In the genomic region with DNA sequence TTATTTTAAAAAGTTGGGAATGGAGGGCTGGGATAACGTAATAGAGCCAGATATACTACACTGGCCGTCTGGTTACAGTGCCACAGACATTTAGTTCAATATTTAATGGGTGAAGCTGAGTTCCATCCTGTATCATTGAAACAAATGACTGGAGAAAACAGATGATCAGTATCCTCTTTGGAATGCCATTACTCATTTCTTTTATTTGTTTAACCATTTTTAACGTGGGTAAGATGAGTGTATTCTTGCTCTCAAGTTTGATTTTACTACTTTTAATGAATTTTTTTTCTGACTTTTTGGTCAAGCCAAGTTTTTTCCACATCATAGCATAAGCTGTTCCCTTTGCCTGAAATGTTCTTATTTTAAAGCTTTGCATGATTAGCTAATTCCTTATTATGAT, we compare ENCODE assay signal across 28 cellular contexts. TPM values are rescaled to one million over a fixed set of nuclear protein-coding genes. Genes with fewer than 3 reads are reported as not detected.
"Had no signal": no experiment of that assay in that cellular context is flagged by ENCODE, and none has a peak within 500 bp of the region (broad histone marks: within the 10 kb centered on the region; RNA-seq: fewer than 3 reads in every experiment).

No MANE protein-coding gene starts in this region.

- H3K4me2 ChIP-seq: hepatocyte had no signal

- H3K79me2 ChIP-seq: hepatocyte had no signal

- H3K36me3 ChIP-seq: esophagus squamous epithelium, gastroesophageal sphincter, heart left ventricle, left lung, lower lobe of right lung had no signal

- H3K4me1 ChIP-seq: esophagus squamous epithelium, gastroesophageal sphincter, heart left ventricle, left lung, lower lobe of right lung had no signal

- H3K27ac ChIP-seq: coronary artery, dorsolateral prefrontal cortex, epithelial cell of prostate, esophagus squamous epithelium, foreskin keratinocyte, gastroesophageal sphincter, heart left ventricle, hepatocyte, left lung, lower lobe of right lung had no signal

- H3K27me3 ChIP-seq: esophagus squamous epithelium, foreskin keratinocyte, gastroesophageal sphincter, hepatocyte, left lung had no signal

- ATAC-seq: esophagus mucosa; gastroesophageal sphincter; heart left ventricle; left cardiac atrium; left lung; left ventricle myocardium superior; lower lobe of right lung; naive thymus-derived CD4-positive, alpha-beta T cell had no signal

- H3K4me3 ChIP-seq: coronary artery, dorsolateral prefrontal cortex, esophagus squamous epithelium, gastroesophageal sphincter, heart left ventricle, hepatocyte, left lung, lower lobe of right lung had no signal

- DNase-seq: dermis blood vessel endothelial cell; dorsolateral prefrontal cortex; effector CD4-positive, alpha-beta T cell; effector memory CD4-positive, alpha-beta T cell; erythroblast; esophagus squamous epithelium; foreskin keratinocyte; heart left ventricle; hypothalamus; immature natural killer cell; islet precursor cell; kidney; kidney glomerular epithelial cell; left cardiac atrium; left lung; left ventricle myocardium superior; lower lobe of right lung; mesendoderm; midbrain; naive thymus-derived CD4-positive, alpha-beta T cell had no signal

- H3K9me3 ChIP-seq: esophagus squamous epithelium, gastroesophageal sphincter, heart left ventricle, left lung, lower lobe of right lung had no signal

- H2AFZ ChIP-seq: hepatocyte had no signal

RNA-seq across cellular contexts. Expression of a gene that starts 53.9 kb away (rescaled TPM):
- total RNA-seq: dermis blood vessel endothelial cell; esophagus mucosa; fibroblast of villous mesenchyme; foreskin keratinocyte; heart left ventricle; left ventricle myocardium superior; lung microvascular endothelial cell; mononuclear cell; naive thymus-derived CD4-positive, alpha-beta T cell had no signal
- polyA plus RNA-seq: foreskin keratinocyte; heart left ventricle; immature natural killer cell; naive thymus-derived CD4-positive, alpha-beta T cell had no signal
